In the genomic region with DNA sequence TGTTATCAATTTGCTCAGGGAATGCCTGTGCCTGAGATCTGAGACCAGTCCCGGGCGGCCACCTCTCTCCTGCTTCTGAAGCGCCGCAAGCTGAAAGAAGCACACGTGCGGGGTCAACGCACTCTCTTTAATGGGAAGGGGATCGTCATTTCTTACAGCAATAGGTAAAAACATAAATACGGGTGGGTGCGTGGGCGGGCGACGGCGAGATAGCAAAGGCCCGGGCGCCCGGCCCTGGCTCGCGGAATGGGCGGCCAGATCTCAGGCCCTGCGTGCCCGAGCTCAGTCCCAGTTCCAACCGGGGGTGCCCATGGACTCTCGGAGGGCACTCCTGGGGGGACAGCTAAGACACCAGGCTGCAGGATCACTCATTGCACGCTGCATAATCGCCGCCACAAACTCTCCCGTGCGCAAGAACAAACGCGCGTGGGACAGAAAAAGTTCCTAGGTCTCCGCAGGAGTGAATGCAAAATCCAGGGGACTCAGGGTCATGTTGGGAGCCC, we compare ENCODE assay signal across 22 cellular contexts. TPM values are rescaled to one million over a fixed set of nuclear protein-coding genes. Genes with fewer than 3 reads are reported as not detected.
DNase-seq lines count a peak whose midpoint lies in the region; ATAC-seq and TF ChIP-seq lines count a peak whose summit lies in the region.
"Had no signal": no experiment of that assay in that cellular context is flagged by ENCODE, and none has a peak within 500 bp of the region (broad histone marks: within the 10 kb centered on the region; RNA-seq: fewer than 3 reads in every experiment).

No MANE protein-coding gene starts in this region.

- no peaks in the 10 kb centered on the region for H3K36me3 Mint-ChIP-seq in activated naive CD4-positive, alpha-beta T cell treated with anti-CD3 and anti-CD28 coated beads for 36 hours (ENCODE audit: low read depth)
- H3K36me3 Mint-ChIP-seq in WTC11 (no peaks in the 10 kb centered on the region; the same call in 1 of the 2 replicates), osteocyte (ENCODE audit: unreplicated experiment) (peaks cover 15% of the 10 kb centered on the region), natural killer cell (no peaks in the 10 kb centered on the region)
- H3K36me3 Mint-ChIP-seq: CD8-positive, alpha-beta T cell had no signal

- no peak for ATAC-seq in WTC11
- no peak for ATAC-seq in right cardiac atrium
- ATAC-seq in natural killer cell: no peak
- no peak for ATAC-seq in HG03045 (IDR thresholded peaks at IDR 0.05; ENCODE audit: unreplicated experiment)
- ATAC-seq: CD8-positive, alpha-beta T cell had no signal

- H3K4me3 ChIP-seq in right cardiac atrium (ENCODE audit: low read length): peak overlapping the region; percentile 51
- H3K4me3 ChIP-seq: uterus had no signal

- H3K27me3 ChIP-seq in right cardiac atrium (ENCODE audit: control insufficient read depth, insufficient read depth): no peaks in the 10 kb centered on the region

- CTCF ChIA-PET in activated naive CD4-positive, alpha-beta T cell treated with anti-CD3 and anti-CD28 coated beads for 36 hours (lab: Charles Lee): no interaction called here
- CTCF ChIA-PET in WTC11 (lab: Charles Lee): interaction anchor here (1.3 kb wide), 1 partner anchor 13 kb away, joined by 4 read pairs; no protein-coding TSS in a partner anchor

- peak overlapping the region; percentile 35 for H3K27ac Mint-ChIP-seq in activated naive CD4-positive, alpha-beta T cell treated with anti-CD3 and anti-CD28 coated beads for 36 hours
- no peak overlapping the region for H3K27ac Mint-ChIP-seq in WTC11
- no peak overlapping the region for H3K27ac Mint-ChIP-seq in osteocyte (ENCODE audit: unreplicated experiment)
- no peak overlapping the region for H3K27ac Mint-ChIP-seq in natural killer cell
- H3K27ac Mint-ChIP-seq: CD8-positive, alpha-beta T cell had no signal

- peaks cover 2% of the 10 kb centered on the region for H3K4me1 ChIP-seq in right cardiac atrium (ENCODE audit: control insufficient read depth, insufficient read depth, low read length)

- no peak overlapping the region for H3K27ac ChIP-seq in right cardiac atrium (ENCODE audit: low read length)
- H3K27ac ChIP-seq: uterus had no signal

- no peaks in the 10 kb centered on the region for H3K9me3 Mint-ChIP-seq in activated naive CD4-positive, alpha-beta T cell treated with anti-CD3 and anti-CD28 coated beads for 36 hours
- no peaks in the 10 kb centered on the region for H3K9me3 Mint-ChIP-seq in WTC11
- H3K9me3 Mint-ChIP-seq in osteocyte (ENCODE audit: unreplicated experiment): no peaks in the 10 kb centered on the region
- no peaks in the 10 kb centered on the region for H3K9me3 Mint-ChIP-seq in natural killer cell
- H3K9me3 Mint-ChIP-seq: CD8-positive, alpha-beta T cell had no signal

- POLR2A ChIA-PET in WTC11 (lab: Charles Lee): interaction anchor here (1.1 kb wide), 1 partner anchor 12 kb away, joined by 4 read pairs; no protein-coding TSS in a partner anchor

- H3K4me1 Mint-ChIP-seq in activated naive CD4-positive, alpha-beta T cell treated with anti-CD3 and anti-CD28 coated beads for 36 hours (ENCODE audit: low read depth): peaks cover 50% of the 10 kb centered on the region
- H3K4me1 Mint-ChIP-seq in WTC11 (peaks cover 48% of the 10 kb centered on the region), osteocyte (ENCODE audit: unreplicated experiment) (peaks cover 21% of the 10 kb centered on the region), natural killer cell (peaks cover 6 to 18% of the 10 kb centered on the region in 2 donors)

- 27% methylated on average over 33 of the region's 33 CpGs for WGBS in right cardiac atrium

- DNase-seq in activated naive CD4-positive, alpha-beta T cell treated with anti-CD3 and anti-CD28 coated beads for 36 hours: no peak
- DNase-seq in activated naive CD4-positive, alpha-beta T cell treated with Interleukin-2 at 50 U/mL for 16 hours: no peak
- DNase-seq in WTC11 (ENCODE audit: low spot score) (no peak), right cardiac atrium (no peak), osteocyte (ENCODE audit: extremely low spot score, unreplicated experiment) (no peak), natural killer cell (no peak), DMS153 treated with DMSO at 0.1 percent for 48 hours (lab: John Stamatoyannopoulos, UW; ENCODE audit: unreplicated experiment) (no peak)
- DNase-seq: activated CD4-positive, alpha-beta T cell treated with anti-CD3 and anti-CD28 coated beads for 4 hours; CD8-positive, alpha-beta T cell; DMS79 treated with DMSO at 0.1 percent for 48 hours; midbrain; NCI-H1417; occipital lobe; stimulated activated CD4-positive, alpha-beta T cell treated with anti-CD3 and anti-CD28 coated beads, Interleukin-2, amount 100 ng/mL, for 24 hours; T1000; uterus had no signal

- H3K27me3 Mint-ChIP-seq in activated naive CD4-positive, alpha-beta T cell treated with anti-CD3 and anti-CD28 coated beads for 36 hours (ENCODE audit: low read depth): peaks cover 86% of the 10 kb centered on the region
- H3K27me3 Mint-ChIP-seq in WTC11 (ENCODE audit: low read depth): peaks cover 100% of the 10 kb centered on the region
- H3K27me3 Mint-ChIP-seq in osteocyte (ENCODE audit: unreplicated experiment): no peaks in the 10 kb centered on the region
- H3K27me3 Mint-ChIP-seq in natural killer cell (ENCODE audit: low read depth in 2 of 2): peaks cover 75 to 84% of the 10 kb centered on the region in 2 donors

- H3K4me3 Mint-ChIP-seq in activated naive CD4-positive, alpha-beta T cell treated with anti-CD3 and anti-CD28 coated beads for 36 hours: peak overlapping the region; percentile 49
- H3K4me3 Mint-ChIP-seq in WTC11 (peak overlapping the region; percentile 41; the same call in 1 of the 2 replicates), osteocyte (ENCODE audit: unreplicated experiment) (peak overlapping the region; percentile 51), natural killer cell (no peak overlapping the region)
- H3K4me3 Mint-ChIP-seq: CD8-positive, alpha-beta T cell had no signal

- no peak for TF ChIP-seq CTCF in WTC11 (IDR thresholded peaks at IDR 0.05)
- TF ChIP-seq CTCF in osteocyte (IDR thresholded peaks at IDR 0.05): no peak
- TF ChIP-seq CTCF in natural killer cell (IDR thresholded peaks at IDR 0.05): no peak

- intact Hi-C loops in activated naive CD4-positive, alpha-beta T cell treated with anti-CD3 and anti-CD28 coated beads for 36 hours (cut with micrococcal nuclease): loop anchor here (2.0 to 10.0 kb wide), 3 partner anchors 13 to 1493 kb away; a partner anchor contains a TSS
- intact Hi-C loops in right cardiac atrium (cut with DNase I): loop anchor here in 1 of 4 donors (5.0 kb wide), 1 partner anchor 65 kb away; no protein-coding TSS in a partner anchor
- intact Hi-C loops in natural killer cell (cut with micrococcal nuclease): no loop called here

- H3K9me3 ChIP-seq in right cardiac atrium (ENCODE audit: control insufficient read depth, low read length): no peaks in the 10 kb centered on the region
- H3K9me3 ChIP-seq: uterus had no signal

TF ChIP-seq in WTC11, 78 proteins besides CTCF, POLR2A, EP300 and RAD21:
- no peak for TF ChIP-seq CBFB (CRISPR knock-in tag; IDR thresholded peaks at IDR 0.05; ENCODE audit: low read depth)
- TF ChIP-seq NR1H2 (CRISPR knock-in tag; IDR thresholded peaks at IDR 0.05): no peak

RNA-seq across cellular contexts. Expression of a gene that starts 3.0 kb away (rescaled TPM):
- total RNA-seq in activated naive CD4-positive, alpha-beta T cell treated with anti-CD3 and anti-CD28 coated beads for 36 hours: not detected
- 0.57 to 1.9 TPM (median 0.89 TPM) in 3 replicates for total RNA-seq in WTC11 (2021)
- 100 to 1,000 TPM; 176 to 241 (median 220) TPM for total RNA-seq in right cardiac atrium
- 250 TPM for polyA plus RNA-seq in right cardiac atrium
- 15.5 and 16.4 TPM in 2 replicates for total RNA-seq in osteocyte
- total RNA-seq in natural killer cell: not detected
- total RNA-seq: aorta; CD8-positive, alpha-beta T cell; HT-29; kidney epithelial cell; LHCN-M2; occipital lobe; OCI-LY7; uterus had no signal

Comparison
In these comparisons a context has a peak if more than half of its experiments do, and no peak if none do; other contexts are left out.
1. RNA of a gene that starts 3.0 kb away (total RNA-seq): 176 to 241 TPM in right cardiac atrium; 15.5 to 16.4 TPM in osteocyte, 0.57 to 1.9 TPM in WTC11, not detected in activated naive CD4-positive, alpha-beta T cell treated with anti-CD3 and anti-CD28 coated beads for 36 hours and not detected in natural killer cell; every median in the first group is over 10 times any median in the second.